ENCODE assay signal across 1 cellular context in the genomic region with DNA sequence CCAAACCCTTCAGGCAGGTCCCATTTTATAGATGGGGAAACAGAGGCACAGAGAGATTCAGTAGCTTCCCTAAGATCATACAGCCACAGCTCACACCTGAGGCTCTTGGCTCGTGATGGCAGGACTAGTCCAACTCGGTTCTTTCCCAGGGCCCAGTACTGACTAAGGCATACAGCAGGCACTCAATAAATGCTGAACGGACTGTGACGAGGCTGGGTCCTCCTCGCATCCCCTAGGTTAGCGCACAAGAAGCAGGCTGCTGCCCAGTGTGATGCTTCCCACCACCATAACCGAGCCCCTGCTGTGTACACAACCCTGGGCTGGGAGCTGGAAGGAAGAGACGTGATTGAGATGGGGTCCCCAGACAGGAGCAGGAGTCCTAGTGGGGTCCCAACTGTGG.
A peak's percentile ranks its signal among the peaks of the same experiment; 100 is the strongest.
TF ChIP-seq lines count a peak whose summit lies in the region.

No MANE protein-coding gene starts in this region.

TF ChIP-seq in K562, 482 proteins besides CTCF, POLR2A, EP300 and RAD21:
- TF ChIP-seq ZKSCAN8 (CRISPR knock-in tag; IDR thresholded peaks at IDR 0.05) (peak; percentile 84), SIRT6 (IDR thresholded peaks at IDR 0.05; ENCODE audit: low read depth, low read length) (no peak), HNRNPLL (IDR thresholded peaks at IDR 0.05; ENCODE audit: low read depth, low read length, poor library complexity, severe bottlenecking) (no peak)
